Comparison of ENCODE assay signal across 12 cellular contexts in genomic region chr5:14415516-14416074, GRCh38.
DNase-seq lines count a peak whose midpoint lies in the region; ATAC-seq and TF ChIP-seq lines count a peak whose summit lies in the region.
"Had no signal": no experiment of that assay in that cellular context is flagged by ENCODE, and none has a peak within 500 bp of the region (broad histone marks: within the 10 kb centered on the region; RNA-seq: fewer than 3 reads in every experiment).

No MANE protein-coding gene starts in this region.

- H3K9me3 ChIP-seq in left ventricle myocardium inferior (replicated peaks): no peaks in the 10 kb centered on the region

- peaks cover 38% of the 10 kb centered on the region for H3K4me1 ChIP-seq in left ventricle myocardium inferior

- peak; percentile 37 for ATAC-seq in stimulated activated naive CD8-positive, alpha-beta T cell treated with anti-CD3 and anti-CD28 coated beads, Interleukin-15, Interleukin-2, amounts not matched to agents 100 U/mL and 50 U/mL, for 24 hours

- no peak overlapping the region for H3K27ac ChIP-seq in left ventricle myocardium inferior (replicated peaks)

- H3K9me3 Mint-ChIP-seq in IgD-negative memory B cell: no peaks in the 10 kb centered on the region
- H3K9me3 Mint-ChIP-seq: type B pancreatic cell had no signal

- peaks cover 18 to 23% (median 20%) of the 10 kb centered on the region in 3 donors for H3K4me1 Mint-ChIP-seq in IgD-negative memory B cell

- H3K27me3 Mint-ChIP-seq in IgD-negative memory B cell: no peaks in the 10 kb centered on the region
- H3K27me3 Mint-ChIP-seq: type B pancreatic cell had no signal

- H3K27ac Mint-ChIP-seq in IgD-negative memory B cell: peak overlapping the region; percentile 2 to 86 (median 43)
- H3K27ac Mint-ChIP-seq: type B pancreatic cell had no signal

- DNase-seq in cardiac septum (ENCODE audit: low spot score): peak; percentile 3
- DNase-seq in left ventricle myocardium inferior: no peak
- DNase-seq in dedifferentiated amniotic fluid mesenchymal stem cell (ENCODE audit: extremely low spot score): peak; percentile 38
- no peak for DNase-seq in stimulated activated naive CD8-positive, alpha-beta T cell treated with anti-CD3 and anti-CD28 coated beads, Interleukin-15, Interleukin-2, amounts not matched to agents 100 U/mL and 50 U/mL, for 24 hours
- no peak for DNase-seq in NCI-H1694 treated with DMSO at 0.1 percent for 48 hours (lab: John Stamatoyannopoulos, UW)
- no peak for DNase-seq in SHP77 treated with DMSO at 0.1 percent for 48 hours (lab: John Stamatoyannopoulos, UW)
- DNase-seq in NCI-H1417 treated with DMSO at 0.1 percent for 48 hours (lab: John Stamatoyannopoulos, UW): no peak
- DNase-seq: anterior cingulate cortex, kidney glomerular epithelial cell, NCI-H2081 had no signal

- no peak overlapping the region for H3K4me3 ChIP-seq in left ventricle myocardium inferior

- intact Hi-C loops in cardiac septum (cut with DNase I) (no loop called here), left ventricle myocardium inferior (cut with micrococcal nuclease) (no loop called here)

- peaks cover 11% of the 10 kb centered on the region for H3K36me3 Mint-ChIP-seq in IgD-negative memory B cell

- no peak for TF ChIP-seq CTCF in left ventricle myocardium inferior (IDR thresholded peaks at IDR 0.05; ENCODE audit: borderline replicate concordance)

- H3K27me3 ChIP-seq in left ventricle myocardium inferior (ENCODE audit: low read depth): no peaks in the 10 kb centered on the region

- peaks cover 78% of the 10 kb centered on the region for H3K36me3 ChIP-seq in left ventricle myocardium inferior

- peak overlapping the region in 2 of 4 donors; percentile 57 to 82 for H3K4me3 Mint-ChIP-seq in IgD-negative memory B cell
- H3K4me3 Mint-ChIP-seq: type B pancreatic cell had no signal

Comparison
In these comparisons a context has a peak if more than half of its experiments do, and no peak if none do; other contexts are left out.
1. DNase-seq: peak in cardiac septum (single experiment) and dedifferentiated amniotic fluid mesenchymal stem cell (single experiment); none in left ventricle myocardium inferior (single experiment), stimulated activated naive CD8-positive, alpha-beta T cell treated with anti-CD3 and anti-CD28 coated beads, Interleukin-15, Interleukin-2, amounts not matched to agents 100 U/mL and 50 U/mL, for 24 hours (single experiment), NCI-H1694 treated with DMSO at 0.1 percent for 48 hours (single experiment), SHP77 treated with DMSO at 0.1 percent for 48 hours (single experiment) and NCI-H1417 treated with DMSO at 0.1 percent for 48 hours (single experiment).